In genomic region chr2:169815849-169816248, GRCh38 we compare ENCODE assay signal across 16 cellular contexts. TPM values are rescaled to one million over a fixed set of nuclear protein-coding genes. Genes with fewer than 3 reads are reported as not detected.
A peak's percentile ranks its signal among the peaks of the same experiment; 100 is the strongest.
DNase-seq lines count a peak whose midpoint lies in the region; ATAC-seq, FAIRE-seq and TF ChIP-seq lines count a peak whose summit lies in the region.
"Had no signal": no experiment of that assay in that cellular context is flagged by ENCODE, and none has a peak within 500 bp of the region (broad histone marks: within the 10 kb centered on the region; RNA-seq: fewer than 3 reads in every experiment).

No MANE protein-coding gene starts in this region.

- no peaks in the 10 kb centered on the region for H3K27me3 Mint-ChIP-seq in WTC11 (ENCODE audit: low read depth)
- H3K27me3 Mint-ChIP-seq: CD4-positive, alpha-beta memory T cell; effector memory CD8-positive, alpha-beta T cell had no signal

- DNase-seq in AG04449 (ENCODE audit: low read depth, low spot score) (peak; percentile 67), H54 (ENCODE audit: insufficient read length, low spot score) (peak; percentile 29), WTC11 (ENCODE audit: low spot score) (no peak), foreskin fibroblast (peak; percentile 84 to 90), T-helper 2 cell (no peak), NCI-H146 treated with DMSO at 0.1 percent for 48 hours (lab: John Stamatoyannopoulos, UW; ENCODE audit: unreplicated experiment) (no peak), GDM1 (lab: John Stamatoyannopoulos, UW) (no peak)
- DNase-seq: activated naive CD4-positive, alpha-beta T cell treated with anti-CD3 and anti-CD28 coated beads for 36 hours; CD4-positive, alpha-beta memory T cell; effector memory CD8-positive, alpha-beta T cell; H7; KBM-7; NCI-H345 had no signal

- POLR2A ChIA-PET in AG04449 (lab: Yijun Ruan, JAX): interaction anchor here (1.0 kb wide), 1 partner anchor 9 kb away, joined by 3 read pairs; the partner anchor contains the start of gene METTL5
- POLR2A ChIA-PET in WTC11 (lab: Charles Lee): no interaction called here

- H3K4me3 ChIP-seq in AG04449 (ENCODE audit: low read depth, low read length) (no peak overlapping the region), foreskin fibroblast (ENCODE audit: low read depth in 1 of 2, low read length in 2 of 2) (no peak overlapping the region)

- H3K4me1 Mint-ChIP-seq in WTC11: peaks cover 11% of the 10 kb centered on the region

- H3K4me3 Mint-ChIP-seq in WTC11: no peak overlapping the region
- H3K4me3 Mint-ChIP-seq: activated naive CD4-positive, alpha-beta T cell treated with anti-CD3 and anti-CD28 coated beads for 36 hours; CD4-positive, alpha-beta memory T cell; effector memory CD8-positive, alpha-beta T cell had no signal

- CTCF ChIA-PET in AG04449 (lab: Yijun Ruan, JAX) (interaction anchor here (0.7 to 1.9 kb wide), 3 partner anchors 8 to 336 kb away, joined by 3 to 15 read pairs (median 4); partner anchors contain the start of genes BBS5 and METTL5), WTC11 (lab: Charles Lee) (interaction anchor here (0.8 kb wide), 1 partner anchor 9 kb away, joined by 4 read pairs; the partner anchor contains the start of gene METTL5)

- H3K9me3 Mint-ChIP-seq in WTC11: peaks cover 14% of the 10 kb centered on the region
- H3K9me3 Mint-ChIP-seq: effector memory CD8-positive, alpha-beta T cell had no signal

- ATAC-seq in WTC11: no peak
- no peak for ATAC-seq in HG03469 (IDR thresholded peaks at IDR 0.05; ENCODE audit: unreplicated experiment)
- ATAC-seq: effector memory CD8-positive, alpha-beta T cell; Right ventricle myocardium inferior; sciatic nerve had no signal

- TF ChIP-seq CTCF in AG04449 (IDR thresholded peaks at IDR 0.05; ENCODE audit: insufficient read depth, low read length, missing control alignments) (no peak), WTC11 (IDR thresholded peaks at IDR 0.05) (no peak), foreskin fibroblast (IDR thresholded peaks at IDR 0.05; ENCODE audit: low read depth, low read length) (no peak)

- H3K36me3 Mint-ChIP-seq in WTC11: peaks cover 76% of the 10 kb centered on the region

- no peak for TF ChIP-seq POLR2A in H54 (IDR thresholded peaks at IDR 0.05; ENCODE audit: low read depth, low read length)

- FAIRE-seq in H54 (lab: Jason Lieb, UNC): peak; percentile 98

- H3K27ac Mint-ChIP-seq in WTC11: no peak overlapping the region
- H3K27ac Mint-ChIP-seq: activated naive CD4-positive, alpha-beta T cell treated with anti-CD3 and anti-CD28 coated beads for 36 hours; effector memory CD8-positive, alpha-beta T cell had no signal

TF ChIP-seq in WTC11, 78 proteins besides CTCF, POLR2A, EP300 and RAD21:
- 0 out of 2 replicates have a peak, but pooled peaks have one; percentile 41 for TF ChIP-seq GABPB1 (CRISPR knock-in tag; IDR thresholded peaks at IDR 0.05)
- no peak for TF ChIP-seq NR1H2 (CRISPR knock-in tag; IDR thresholded peaks at IDR 0.05)
- TF ChIP-seq CBFB (CRISPR knock-in tag; IDR thresholded peaks at IDR 0.05; ENCODE audit: low read depth): no peak
- no peak for TF ChIP-seq ZNF232 (CRISPR knock-in tag; IDR thresholded peaks at IDR 0.05)
- no peak for TF ChIP-seq NFE2L1 (CRISPR knock-in tag; IDR thresholded peaks at IDR 0.05)

RNA-seq across cellular contexts. Expression of gene METTL5, which starts 8.9 kb away (rescaled TPM):
- 89.9 to 90.9 TPM (median 90.4 TPM) in 3 replicates for total RNA-seq in WTC11 (2021)

RNA-seq across cellular contexts. Expression of gene UBR3, which starts 11.4 kb away (rescaled TPM):
- 13.0 to 16.4 TPM (median 14.3 TPM) in 3 replicates for total RNA-seq in WTC11 (2021)

RNA-seq across cellular contexts. Expression of gene SSB, which starts 17.2 kb away (rescaled TPM):
- total RNA-seq in WTC11 (2021): 201 to 235 TPM (median 202 TPM) in 3 replicates

Comparison
In these comparisons a context has a peak if more than half of its experiments do, and no peak if none do; other contexts are left out.
1. DNase-seq: peak in AG04449 (single experiment), H54 (single experiment) and foreskin fibroblast (2 of 2); none in WTC11 (single experiment), T-helper 2 cell (0 of 5), NCI-H146 treated with DMSO at 0.1 percent for 48 hours (single experiment) and GDM1 (single experiment).